Comparison of ENCODE assay signal across 1 cellular context in the genomic region with DNA sequence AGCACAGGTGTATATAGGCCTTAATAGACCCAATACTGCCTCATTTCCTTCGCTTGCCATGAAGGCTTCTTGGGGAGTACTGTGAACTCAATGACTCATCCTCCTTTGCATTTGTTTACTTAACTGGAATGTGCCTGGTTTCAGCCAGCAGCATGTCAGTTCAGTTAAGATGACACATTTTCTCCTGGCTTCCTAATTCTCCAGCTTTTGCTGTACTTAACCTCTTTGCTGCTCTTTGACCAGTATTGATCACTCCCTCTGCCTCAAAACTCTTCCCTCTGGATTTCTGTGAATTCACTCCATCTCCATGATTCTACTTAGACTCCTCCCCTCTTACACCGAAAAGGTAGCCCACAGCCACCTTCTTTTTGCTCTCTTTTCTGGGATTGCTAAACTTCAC.
TF ChIP-seq lines count a peak whose summit lies in the region.

No MANE protein-coding gene starts in this region.

TF ChIP-seq in IMR-90, 13 proteins besides CTCF, POLR2A, EP300 and RAD21 (continued from another document):
- TF ChIP-seq MXI1 (IDR thresholded peaks at IDR 0.05; ENCODE audit: borderline replicate concordance, low read depth, low read length) (no peak), MAZ (IDR thresholded peaks at IDR 0.05; ENCODE audit: borderline replicate concordance, low read depth, low read length) (no peak), BHLHE40 (IDR thresholded peaks at IDR 0.05; ENCODE audit: low read depth, low read length) (peak; percentile 69)
